Comparison of ENCODE assay signal across 12 cellular contexts in genomic region chr4:77927991-77928925, GRCh38.
DNase-seq lines count a peak whose midpoint lies in the region; ATAC-seq and TF ChIP-seq lines count a peak whose summit lies in the region.
"Had no signal": no experiment of that assay in that cellular context is flagged by ENCODE, and none has a peak within 500 bp of the region (broad histone marks: within the 10 kb centered on the region; RNA-seq: fewer than 3 reads in every experiment).

No MANE protein-coding gene starts in this region.

- no peak overlapping the region for H2AK5ac ChIP-seq in mesenchymal stem cell (ENCODE audit: low read length, severe bottlenecking)

- H2BK5ac ChIP-seq in mesenchymal stem cell (ENCODE audit: low read depth, low read length, poor library complexity, severe bottlenecking): no peak overlapping the region

- no peak overlapping the region for H3K27ac Mint-ChIP-seq in CD14-positive monocyte
- H3K27ac Mint-ChIP-seq: stimulated activated naive CD8-positive, alpha-beta T cell treated with anti-CD3 and anti-CD28 coated beads, Interleukin-15, Interleukin-2, amounts not matched to agents 100 ng/mL and 50 ng/mL, for 24 hours had no signal

- H3K36me3 Mint-ChIP-seq in CD14-positive monocyte: peaks cover 27 to 33% of the 10 kb centered on the region in 2 donors

- H3K27me3 ChIP-seq in mesenchymal stem cell (ENCODE audit: control insufficient read depth in 1 of 2, insufficient read depth in 1 of 2, low read length in 2 of 2): no peaks in the 10 kb centered on the region
- H3K27me3 ChIP-seq: cardiac muscle cell had no signal

- H3K4me3 ChIP-seq in choroid plexus epithelial cell (ENCODE audit: low read depth, low read length) (no peak overlapping the region), mesenchymal stem cell (ENCODE audit: insufficient read depth in 1 of 2, low read depth in 1 of 2, low read length in 2 of 2) (no peak overlapping the region)
- H3K4me3 ChIP-seq: cardiac muscle cell had no signal

- H4K91ac ChIP-seq in mesenchymal stem cell (ENCODE audit: low read length): no peak overlapping the region

- TF ChIP-seq CTCF in choroid plexus epithelial cell (conservative IDR thresholded peaks at IDR 0.05; ENCODE audit: low read depth, low read length) (no peak), CD14-positive monocyte (IDR thresholded peaks at IDR 0.05) (no peak)

- no peak overlapping the region for H3K9ac ChIP-seq in mesenchymal stem cell (ENCODE audit: low read length)

- no peak overlapping the region for H4K8ac ChIP-seq in mesenchymal stem cell (ENCODE audit: low read length)

- no peak overlapping the region for H3K23ac ChIP-seq in mesenchymal stem cell (ENCODE audit: low read length in 2 of 2)

- peak; percentile 40 for DNase-seq in EH (ENCODE audit: low read depth)
- DNase-seq in NCI-H1436 treated with DMSO at 0.1 percent for 48 hours (lab: John Stamatoyannopoulos, UW): peak; percentile 77
- DNase-seq in choroid plexus epithelial cell (ENCODE audit: low read depth): peak; percentile 70
- DNase-seq in mesenchymal stem cell: peak; percentile 24
- no peak for DNase-seq in CD14-positive monocyte (ENCODE audit: low spot score)
- no peak for DNase-seq in HuH-7.5 (ENCODE audit: low spot score)
- no peak for DNase-seq in activated CD4-positive, CD25-positive, alpha-beta regulatory T cell treated with anti-CD3 and anti-CD28 coated beads, Interleukin-2, amount 50 U/mL, for 72 hours
- DNase-seq: activated CD8-positive, alpha-beta memory T cell treated with anti-CD3 and anti-CD28 coated beads, Interleukin-2, amount 50 U/mL, for 48 hours; T-helper 1 cell had no signal

- no peak overlapping the region for H3K14ac ChIP-seq in mesenchymal stem cell (ENCODE audit: low read length in 2 of 2)

- H3K79me1 ChIP-seq in mesenchymal stem cell (replicated peaks; ENCODE audit: low read length, poor library complexity, severe bottlenecking): peaks cover 11% of the 10 kb centered on the region

- H3K9me3 Mint-ChIP-seq in CD14-positive monocyte: peaks cover 5 to 10% (median 7%) of the 10 kb centered on the region in 7 donors

- H3K36me3 ChIP-seq in mesenchymal stem cell (ENCODE audit: control insufficient read depth in 1 of 2, insufficient read depth in 2 of 2, low read depth in 1 of 2, low read length in 2 of 2): peaks cover 0 to 15% of the 10 kb centered on the region in 2 experiments
- H3K36me3 ChIP-seq: cardiac muscle cell had no signal

- peaks cover 18% of the 10 kb centered on the region for H3K9me3 ChIP-seq in mesenchymal stem cell (ENCODE audit: control insufficient read depth, low read length)

- H3K4me1 ChIP-seq in mesenchymal stem cell (ENCODE audit: control insufficient read depth, insufficient read depth, low read depth, low read length): no peaks in the 10 kb centered on the region

- intact Hi-C loops in CD14-positive monocyte (cut with micrococcal nuclease): no loop called here

- H3K4me2 ChIP-seq in mesenchymal stem cell (ENCODE audit: low read length, poor library complexity, severe bottlenecking): no peak overlapping the region

- no peak overlapping the region for H2BK15ac ChIP-seq in mesenchymal stem cell (ENCODE audit: low read depth, poor library complexity, severe bottlenecking)

- H3K27me3 Mint-ChIP-seq in CD14-positive monocyte (ENCODE audit: low read depth in 3 of 3): peaks cover 0 to 2% (median 0%) of the 10 kb centered on the region in 3 donors
- H3K27me3 Mint-ChIP-seq: stimulated activated naive CD8-positive, alpha-beta T cell treated with anti-CD3 and anti-CD28 coated beads, Interleukin-15, Interleukin-2, amounts not matched to agents 100 ng/mL and 50 ng/mL, for 24 hours had no signal

- no peak overlapping the region for H3K27ac ChIP-seq in mesenchymal stem cell (ENCODE audit: low read length, poor library complexity, severe bottlenecking)
- H3K27ac ChIP-seq: cardiac muscle cell had no signal

- H2AFZ ChIP-seq in mesenchymal stem cell (ENCODE audit: low read depth, low read length): no peak overlapping the region

- H3K4me1 Mint-ChIP-seq in CD14-positive monocyte: no peaks in the 10 kb centered on the region

- H3K18ac ChIP-seq in mesenchymal stem cell (ENCODE audit: low read depth in 1 of 2, low read length in 2 of 2): no peak overlapping the region

- no peak overlapping the region for H3K4me3 Mint-ChIP-seq in CD14-positive monocyte
- H3K4me3 Mint-ChIP-seq: stimulated activated naive CD8-positive, alpha-beta T cell treated with anti-CD3 and anti-CD28 coated beads, Interleukin-15, Interleukin-2, amounts not matched to agents 100 ng/mL and 50 ng/mL, for 24 hours had no signal

- no CpG with 5 or more reads among the region's 1 CpG for WGBS in mesenchymal stem cell

- H2BK120ac ChIP-seq in mesenchymal stem cell (ENCODE audit: low read depth, low read length): no peak overlapping the region

- no peak overlapping the region for H2BK12ac ChIP-seq in mesenchymal stem cell (ENCODE audit: low read length in 2 of 2)

- ATAC-seq in GM21526 (IDR thresholded peaks at IDR 0.05; ENCODE audit: low FRiP score, unreplicated experiment): no peak

- no peak overlapping the region for H3K4ac ChIP-seq in mesenchymal stem cell (ENCODE audit: low read depth in 1 of 2, low read length in 2 of 2)

Comparison
In these comparisons a context has a peak if more than half of its experiments do, and no peak if none do; other contexts are left out.
1. DNase-seq: peak in EH (single experiment), NCI-H1436 treated with DMSO at 0.1 percent for 48 hours (single experiment), choroid plexus epithelial cell (single experiment) and mesenchymal stem cell (single experiment); none in CD14-positive monocyte (single experiment), HuH-7.5 (single experiment) and activated CD4-positive, CD25-positive, alpha-beta regulatory T cell treated with anti-CD3 and anti-CD28 coated beads, Interleukin-2, amount 50 U/mL, for 72 hours (single experiment).